8 cellular contexts compared by ENCODE assay signal in the genomic region with DNA sequence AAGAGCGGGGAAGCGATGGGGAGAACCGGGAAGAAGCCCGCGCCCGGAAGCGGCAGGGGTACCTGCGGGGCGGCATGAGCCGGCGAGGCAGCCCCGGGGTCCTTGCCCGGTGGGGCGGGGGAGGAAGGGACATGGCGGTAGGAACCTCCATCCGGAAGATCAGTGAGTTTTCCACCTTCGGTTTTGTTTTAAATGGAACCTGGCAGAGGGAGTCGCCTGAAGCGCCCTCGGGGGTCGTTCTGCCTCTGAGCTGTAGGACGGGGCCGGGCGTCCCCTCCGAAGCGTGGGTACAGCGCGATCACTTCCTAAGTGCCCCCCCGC. TPM values are rescaled to one million over a fixed set of nuclear protein-coding genes. Genes with fewer than 3 reads are reported as not detected.
DNase-seq lines count a peak whose midpoint lies in the region; ATAC-seq and TF ChIP-seq lines count a peak whose summit lies in the region.

No MANE protein-coding gene starts in this region.

- H3K4me2 ChIP-seq in BLaER1, result peak overlapping the region; percentile 95

- H3K27me3 Mint-ChIP-seq in chondrocyte (ENCODE audit: low read depth) (no peaks in the 10 kb centered on the region), naive B cell (no peaks in the 10 kb centered on the region)

- peaks cover 30% of the 10 kb centered on the region for H3K36me3 ChIP-seq in BLaER1

- H3K4me3 Mint-ChIP-seq in chondrocyte (ENCODE audit: unreplicated experiment), result peak overlapping the region; percentile 86
- H3K4me3 Mint-ChIP-seq in naive B cell, result peak overlapping the region; percentile 85 to 96 (median 94)

- H3K9me3 ChIP-seq in BLaER1, result no peaks in the 10 kb centered on the region

- DNase-seq in KBM-7 (peak; percentile 14), chondrocyte (ENCODE audit: low spot score) (no peak), naive B cell (no peak), activated gamma-delta T cell (lab: John Stamatoyannopoulos, UW) (no peak), amygdala (lab: John Stamatoyannopoulos, UW) (no peak), glomerular visceral epithelial cell (ENCODE audit: extremely low spot score) (no peak)

- H3K9me3 Mint-ChIP-seq in chondrocyte (ENCODE audit: low read depth), result no peaks in the 10 kb centered on the region
- H3K9me3 Mint-ChIP-seq in naive B cell, result no peaks in the 10 kb centered on the region

- H3K36me3 Mint-ChIP-seq in chondrocyte (ENCODE audit: low read depth), result peaks cover 8% of the 10 kb centered on the region
- peaks cover 0 to 5% of the 10 kb centered on the region in 2 donors for H3K36me3 Mint-ChIP-seq in naive B cell

- ATAC-seq in GM19351 (IDR thresholded peaks at IDR 0.05; ENCODE audit: unreplicated experiment) (peak; percentile 10), naive B cell (ENCODE audit: low read depth in 2 of 2) (peak in 1 of 2 donors; percentile 4)

- in situ Hi-C loops in KBM-7 (cut with MboI; ENCODE audit: low pct_unique_long_range_greater_than_20kb, low sequenced_read_pairs), result no loop called here

- peaks cover 72% of the 10 kb centered on the region for H3K4me1 ChIP-seq in BLaER1

- H3K27me3 ChIP-seq in BLaER1, result peaks cover 15% of the 10 kb centered on the region; the same call in 1 of the 2 replicates

- H3K4me3 ChIP-seq in BLaER1, result peak overlapping the region; percentile 98

- H3K4me1 Mint-ChIP-seq in chondrocyte (ENCODE audit: low read depth) (peaks cover 42% of the 10 kb centered on the region), naive B cell (peaks cover 31 to 41% (median 32%) of the 10 kb centered on the region in 3 donors)

- peak overlapping the region; percentile 91 for H3K27ac ChIP-seq in BLaER1

- no peak for TF ChIP-seq CTCF in chondrocyte (IDR thresholded peaks at IDR 0.05)

- peak overlapping the region; percentile 91 for H3K9ac ChIP-seq in BLaER1

- H3K27ac Mint-ChIP-seq in chondrocyte (ENCODE audit: unreplicated experiment), result peak overlapping the region; percentile 73
- peak overlapping the region in 4 of 6 donors; percentile 15 to 82 (median 58) for H3K27ac Mint-ChIP-seq in naive B cell

- peaks cover 69% of the 10 kb centered on the region for H4K20me1 ChIP-seq in BLaER1

RNA-seq across cellular contexts. Expression of gene PFKP, which starts 0.5 kb away (rescaled TPM):
- 151 to 188 TPM (median 182 TPM) in 3 replicates for total RNA-seq in chondrocyte
- 10 to 100 TPM; 26.3 to 51.2 (median 39.7) TPM for polyA plus RNA-seq in naive B cell (ENCODE audit: low read depth in 6 of 6)
